Comparison of ENCODE assay signal across 10 cellular contexts in the genomic region with DNA sequence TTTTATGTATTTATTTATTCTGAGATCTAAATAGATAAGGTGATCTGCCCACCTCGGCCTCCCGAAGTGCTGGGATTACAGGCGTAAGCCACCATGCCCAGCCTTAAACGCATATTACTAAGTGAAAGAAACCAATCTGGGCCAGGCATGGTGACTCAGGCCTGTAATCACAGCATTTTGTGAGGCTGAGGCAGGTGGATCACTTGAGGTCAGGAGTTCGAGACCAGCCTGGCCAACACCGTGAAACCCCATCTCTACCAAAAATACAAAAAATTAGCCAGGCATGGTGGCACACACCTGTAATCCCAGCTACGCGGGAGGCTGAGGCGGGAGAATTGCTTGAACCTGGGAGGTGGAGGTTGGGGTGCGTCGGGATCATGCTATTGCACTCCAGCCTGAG. TPM values are rescaled to one million over a fixed set of nuclear protein-coding genes. Genes with fewer than 3 reads are reported as not detected.
"Had no signal": no experiment of that assay in that cellular context is flagged by ENCODE, and none has a peak within 500 bp of the region (broad histone marks: within the 10 kb centered on the region; RNA-seq: fewer than 3 reads in every experiment).

No MANE protein-coding gene starts in this region.

RNA-seq across cellular contexts. Expression of a gene that starts 56.9 kb away (rescaled TPM):
- total RNA-seq: subcutaneous adipose tissue, suprapubic skin, thoracic aorta, thyroid gland, tibial nerve, transverse colon, ureter, urinary bladder, vagina had no signal
- polyA plus RNA-seq: stomach, urinary bladder had no signal
